Comparison of ENCODE assay signal across 8 cellular contexts in genomic region chr17:58329808-58330543, GRCh38. TPM values are rescaled to one million over a fixed set of nuclear protein-coding genes. Genes with fewer than 3 reads are reported as not detected.
DNase-seq lines count a peak whose midpoint lies in the region; ATAC-seq and TF ChIP-seq lines count a peak whose summit lies in the region.

No MANE protein-coding gene starts in this region.

- TF ChIP-seq POLR2A in esophagus muscularis mucosa (IDR thresholded peaks at IDR 0.05; ENCODE audit: low read depth): no peak

- TF ChIP-seq EP300 in esophagus muscularis mucosa (IDR thresholded peaks at IDR 0.05): no peak

- peaks cover 0 to 18% (median 2%) of the 10 kb centered on the region in 4 donors for H3K27me3 ChIP-seq in esophagus muscularis mucosa

- no peak for DNase-seq in SK-N-MC (ENCODE audit: low read depth, low spot score)
- no peak for DNase-seq in esophagus muscularis mucosa (ENCODE audit: extremely low spot score)
- DNase-seq in NCI-H146 treated with DMSO at 0.1 percent for 48 hours (lab: John Stamatoyannopoulos, UW; ENCODE audit: unreplicated experiment): no peak
- DNase-seq in OCI-M2 (lab: John Stamatoyannopoulos, UW; ENCODE audit: unreplicated experiment): no peak
- DNase-seq in midbrain (lab: John Stamatoyannopoulos, UW): no peak
- no peak for DNase-seq in RKO (ENCODE audit: low spot score)

- intact Hi-C loops in esophagus muscularis mucosa (cut with DNase I): no loop called here

- H3K36me3 ChIP-seq in SK-N-MC (ENCODE audit: insufficient read depth, low read length): no peaks in the 10 kb centered on the region
- no peaks in the 10 kb centered on the region for H3K36me3 ChIP-seq in esophagus muscularis mucosa

- H3K27ac ChIP-seq in SK-N-MC: no peak overlapping the region
- H3K27ac ChIP-seq in esophagus muscularis mucosa (replicated peaks in 1 of 4): no peak overlapping the region

- peaks cover 0 to 35% (median 22%) of the 10 kb centered on the region in 4 donors for H3K4me1 ChIP-seq in esophagus muscularis mucosa

- ATAC-seq in GM18519 (IDR thresholded peaks at IDR 0.05; ENCODE audit: low FRiP score, unreplicated experiment): peak; percentile 30
- ATAC-seq in HG02973 (IDR thresholded peaks at IDR 0.05; ENCODE audit: unreplicated experiment): peak; percentile 12

- no peak overlapping the region for H3K9ac ChIP-seq in SK-N-MC (ENCODE audit: insufficient read length)

- TF ChIP-seq CTCF in esophagus muscularis mucosa (IDR thresholded peaks at IDR 0.05): no peak

- no peaks in the 10 kb centered on the region for H3K9me3 ChIP-seq in SK-N-MC (ENCODE audit: low read depth, low read length)
- no peaks in the 10 kb centered on the region for H3K9me3 ChIP-seq in esophagus muscularis mucosa

- H3K4me3 ChIP-seq in SK-N-MC: peak overlapping the region; percentile 63
- peak overlapping the region; percentile 43 to 57 (median 47) for H3K4me3 ChIP-seq in esophagus muscularis mucosa

- WGBS in esophagus muscularis mucosa: 70% methylated on average over 4 of the region's 4 CpGs

RNA-seq across cellular contexts. Expression of gene TSPOAP1, which starts 1.4 kb away (rescaled TPM):
- total RNA-seq in esophagus muscularis mucosa: 10 to 100 TPM in 3 of 4 donors, 1 to 10 TPM in 1; 10.0 to 19.0 (median 16.0) TPM

RNA-seq across cellular contexts. Expression of gene SUPT4H1, which starts 22.0 kb away (rescaled TPM):
- 10 to 100 TPM; 35.3 to 59.6 (median 47.0) TPM for total RNA-seq in esophagus muscularis mucosa

RNA-seq across cellular contexts. Expression of gene MPO, which starts 49.2 kb away (rescaled TPM):
- under 1 TPM in 2 of 4 donors, not detected in 2; 0.23 to 0.66 TPM for total RNA-seq in esophagus muscularis mucosa
